11 cellular contexts compared by ENCODE assay signal in the genomic region with DNA sequence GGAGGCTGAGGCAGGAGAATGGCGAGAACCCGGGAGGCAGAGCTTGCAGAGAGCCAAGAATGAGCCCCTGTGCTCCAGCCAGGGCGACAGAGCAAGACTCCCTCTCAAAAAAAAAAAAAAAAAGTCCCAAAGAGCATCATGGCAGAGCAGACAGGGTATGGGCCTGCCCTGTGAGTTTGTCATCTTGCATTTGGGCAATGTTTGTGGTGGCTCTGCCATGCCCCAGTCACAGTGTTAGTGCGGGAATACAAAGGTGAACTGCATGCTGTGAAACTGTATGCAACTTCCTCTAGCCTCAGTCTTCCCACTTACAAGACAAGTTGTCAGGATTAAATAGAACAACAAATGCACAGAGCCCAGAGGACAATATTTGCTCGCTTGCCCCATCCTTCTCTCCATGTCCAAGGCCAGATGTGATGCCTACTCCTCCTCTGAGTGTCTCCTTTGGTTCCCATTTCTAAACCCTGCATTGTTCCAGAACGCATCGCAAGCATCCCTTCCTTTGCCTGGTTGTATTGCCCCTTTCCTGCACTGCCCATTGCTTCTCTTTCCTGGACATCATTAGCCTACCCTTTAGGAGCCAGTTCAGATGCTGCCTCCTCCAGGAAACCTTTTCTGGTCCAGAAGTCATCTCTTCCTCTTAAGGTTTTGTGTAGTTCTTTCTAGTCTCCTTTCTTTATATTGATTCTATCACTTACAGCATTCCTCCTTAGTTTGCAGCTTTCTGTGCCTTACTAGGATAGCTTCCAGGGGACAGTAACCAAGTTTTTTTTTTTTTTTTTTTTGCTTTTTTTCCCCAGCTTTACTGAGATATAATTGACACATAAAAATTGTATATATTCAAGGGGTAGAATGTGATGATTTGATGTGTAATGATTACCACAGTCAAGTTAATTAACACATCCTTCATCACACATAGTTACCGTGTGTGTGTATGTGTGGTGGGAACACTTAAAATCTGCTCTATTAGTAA.
DNase-seq lines count a peak whose midpoint lies in the region; ATAC-seq, FAIRE-seq and TF ChIP-seq lines count a peak whose summit lies in the region.
"Had no signal": no experiment of that assay in that cellular context is flagged by ENCODE, and none has a peak within 500 bp of the region (broad histone marks: within the 10 kb centered on the region; RNA-seq: fewer than 3 reads in every experiment).

No MANE protein-coding gene starts in this region.

- peaks cover 24% of the 10 kb centered on the region for H3K79me2 ChIP-seq in astrocyte (ENCODE audit: insufficient read depth, low read length)

- TF ChIP-seq CTCF in astrocyte (IDR thresholded peaks at IDR 0.05; ENCODE audit: insufficient read depth, low read depth, low read length) = no peak
- no peak for TF ChIP-seq CTCF in GM20000 (IDR thresholded peaks at IDR 0.05; ENCODE audit: extremely low read depth, missing control alignments)

- H3K4me1 ChIP-seq in astrocyte (ENCODE audit: insufficient read depth, low read length) = peaks cover 40% of the 10 kb centered on the region

- peaks cover 93% of the 10 kb centered on the region for H3K4me1 Mint-ChIP-seq in T-helper 2 cell treated with Interferon-gamma antibody and Interleukin-4, amounts not matched to agents 5 μg/mL and 100 μg/mL, for 36 hours (ENCODE audit: low read depth)
- H3K4me1 Mint-ChIP-seq in astrocyte (ENCODE audit: low read depth, unreplicated experiment) = peaks cover 60% of the 10 kb centered on the region
- H3K4me1 Mint-ChIP-seq in stimulated activated effector memory CD8-positive, alpha-beta T cell treated with anti-CD3 and anti-CD28 coated beads, Interleukin-12 subunit alpha, Interleukin-12 subunit beta, amount 100 ng/mL, for 72 hours = peaks cover 96% of the 10 kb centered on the region

- H3K9me3 ChIP-seq in KOPT-K1 (ENCODE audit: insufficient read depth, low read length, poor library complexity, severe bottlenecking) (no peaks in the 10 kb centered on the region), astrocyte (ENCODE audit: insufficient read depth, low read depth, low read length) (no peaks in the 10 kb centered on the region)

- H3K4me3 ChIP-seq in astrocyte (ENCODE audit: insufficient read depth, low read depth, low read length) = no peak overlapping the region

- H3K27me3 ChIP-seq in astrocyte (ENCODE audit: insufficient read depth, low read length) = no peaks in the 10 kb centered on the region

- ATAC-seq in stimulated activated effector memory CD8-positive, alpha-beta T cell treated with anti-CD3 and anti-CD28 coated beads, Interleukin-12 subunit alpha, Interleukin-12 subunit beta, amount 100 ng/mL, for 72 hours = peak; percentile 39

- peak overlapping the region; percentile 47 for H3K4me2 ChIP-seq in astrocyte (ENCODE audit: low read length)

- peaks cover 50% of the 10 kb centered on the region for H3K36me3 Mint-ChIP-seq in T-helper 2 cell treated with Interferon-gamma antibody and Interleukin-4, amounts not matched to agents 5 μg/mL and 100 μg/mL, for 36 hours (ENCODE audit: low read depth)
- H3K36me3 Mint-ChIP-seq in astrocyte (ENCODE audit: low read depth, unreplicated experiment) = no peaks in the 10 kb centered on the region
- peaks cover 48% of the 10 kb centered on the region for H3K36me3 Mint-ChIP-seq in stimulated activated effector memory CD8-positive, alpha-beta T cell treated with anti-CD3 and anti-CD28 coated beads, Interleukin-12 subunit alpha, Interleukin-12 subunit beta, amount 100 ng/mL, for 72 hours

- H4K20me1 ChIP-seq in astrocyte (ENCODE audit: insufficient read depth, low read length) = no peaks in the 10 kb centered on the region

- H3K27ac Mint-ChIP-seq in T-helper 2 cell treated with Interferon-gamma antibody and Interleukin-4, amounts not matched to agents 5 μg/mL and 100 μg/mL, for 36 hours = peak overlapping the region; percentile 94
- peak overlapping the region; percentile 97 for H3K27ac Mint-ChIP-seq in astrocyte (ENCODE audit: unreplicated experiment)
- peak overlapping the region; percentile 69 for H3K27ac Mint-ChIP-seq in stimulated activated effector memory CD8-positive, alpha-beta T cell treated with anti-CD3 and anti-CD28 coated beads, Interleukin-12 subunit alpha, Interleukin-12 subunit beta, amount 100 ng/mL, for 72 hours

- DNase-seq in T-helper 2 cell treated with Interferon-gamma antibody and Interleukin-4, amounts not matched to agents 5 μg/mL and 100 μg/mL, for 36 hours (ENCODE audit: low spot score) = no peak
- DNase-seq in T-helper 2 cell (no peak), astrocyte (ENCODE audit: low read depth) (no peak), GM20000 (ENCODE audit: low spot score) (no peak), superior temporal gyrus (ENCODE audit: extremely low spot score) (no peak)
- DNase-seq in stimulated activated effector memory CD8-positive, alpha-beta T cell treated with anti-CD3 and anti-CD28 coated beads, Interleukin-12 subunit alpha, Interleukin-12 subunit beta, amount 100 ng/mL, for 72 hours (ENCODE audit: low spot score in 2 of 2) = no peak
- DNase-seq in NK-92 treated with Interleukin-12 subunit alpha and Interleukin-12 subunit beta, amount 100 ng/mL, for 24 hours (lab: John Stamatoyannopoulos, UW) = no peak
- DNase-seq: 8988T, foreskin fibroblast, SHP77 treated with DMSO at 0.1 percent for 48 hours had no signal

- H3K9me3 Mint-ChIP-seq in T-helper 2 cell treated with Interferon-gamma antibody and Interleukin-4, amounts not matched to agents 5 μg/mL and 100 μg/mL, for 36 hours = peaks cover 3% of the 10 kb centered on the region
- H3K9me3 Mint-ChIP-seq in astrocyte (ENCODE audit: unreplicated experiment) = no peaks in the 10 kb centered on the region
- no peaks in the 10 kb centered on the region for H3K9me3 Mint-ChIP-seq in stimulated activated effector memory CD8-positive, alpha-beta T cell treated with anti-CD3 and anti-CD28 coated beads, Interleukin-12 subunit alpha, Interleukin-12 subunit beta, amount 100 ng/mL, for 72 hours

- H3K4me3 Mint-ChIP-seq in T-helper 2 cell treated with Interferon-gamma antibody and Interleukin-4, amounts not matched to agents 5 μg/mL and 100 μg/mL, for 36 hours = peak overlapping the region; percentile 80
- H3K4me3 Mint-ChIP-seq in astrocyte (ENCODE audit: unreplicated experiment) = peak overlapping the region; percentile 2
- peak overlapping the region; percentile 54 for H3K4me3 Mint-ChIP-seq in stimulated activated effector memory CD8-positive, alpha-beta T cell treated with anti-CD3 and anti-CD28 coated beads, Interleukin-12 subunit alpha, Interleukin-12 subunit beta, amount 100 ng/mL, for 72 hours

- H3K9ac ChIP-seq in astrocyte (ENCODE audit: low read length) = peak overlapping the region; percentile 63

- H2AFZ ChIP-seq in astrocyte (ENCODE audit: low read depth, low read length) = no peak overlapping the region

- H3K36me3 ChIP-seq in KOPT-K1 (ENCODE audit: insufficient read depth, low read length) (peaks cover 28% of the 10 kb centered on the region), astrocyte (ENCODE audit: insufficient read depth, low read length) (no peaks in the 10 kb centered on the region)

- no peak for FAIRE-seq in astrocyte (lab: Jason Lieb, UNC)

- H3K27me3 Mint-ChIP-seq in T-helper 2 cell treated with Interferon-gamma antibody and Interleukin-4, amounts not matched to agents 5 μg/mL and 100 μg/mL, for 36 hours (ENCODE audit: low read depth) = no peaks in the 10 kb centered on the region
- no peaks in the 10 kb centered on the region for H3K27me3 Mint-ChIP-seq in astrocyte (ENCODE audit: low read depth, unreplicated experiment)

- H3K27ac ChIP-seq in KOPT-K1 (ENCODE audit: low read depth, low read length, poor library complexity, severe bottlenecking) = peak overlapping the region; percentile 91
- H3K27ac ChIP-seq in astrocyte (ENCODE audit: low read depth, low read length) = peak overlapping the region; percentile 88

Comparison
In these comparisons a context has a peak if more than half of its experiments do, and no peak if none do; other contexts are left out.
1. H3K4me3 Mint-ChIP-seq: peak in every context shown above with its lines; median percentile 80 in T-helper 2 cell treated with Interferon-gamma antibody and Interleukin-4, amounts not matched to agents 5 μg/mL and 100 μg/mL, for 36 hours; 54 in stimulated activated effector memory CD8-positive, alpha-beta T cell treated with anti-CD3 and anti-CD28 coated beads, Interleukin-12 subunit alpha, Interleukin-12 subunit beta, amount 100 ng/mL, for 72 hours; 2 in astrocyte.